ENCODE assay signal across 8 cellular contexts in genomic region chr5:15008476-15008875, GRCh38.
DNase-seq lines count a peak whose midpoint lies in the region; ATAC-seq and TF ChIP-seq lines count a peak whose summit lies in the region.

No MANE protein-coding gene starts in this region.

- H3K9me3 ChIP-seq in heart right ventricle (no peaks in the 10 kb centered on the region), skeletal muscle tissue (ENCODE audit: control insufficient read depth in 3 of 3, low read length in 3 of 3) (no peaks in the 10 kb centered on the region)

- peak; percentile 61 for DNase-seq in HEK293T (ENCODE audit: extremely low spot score)
- peak; percentile 81 to 87 for DNase-seq in heart right ventricle
- DNase-seq in activated CD4-positive, alpha-beta T cell treated with anti-CD3 and anti-CD28 coated beads, Interleukin-2, amount 50 U/mL, for 1 hour, result no peak
- DNase-seq in activated CD4-positive, alpha-beta T cell treated with anti-CD3 and anti-CD28 coated beads for 48 hours, result no peak
- no peak for DNase-seq in natural killer cell
- no peak for DNase-seq in effector memory CD8-positive, alpha-beta T cell

- intact Hi-C loops in heart right ventricle (cut with DNase I) (loop anchor here in 3 of 10 donors (5.0 to 10.0 kb wide), 3 partner anchors 134 to 324 kb away; partner anchors contain the start of gene ANKH (in 3 of the 3)), natural killer cell (cut with micrococcal nuclease) (loop anchor here (10.0 kb wide), 1 partner anchor 644 kb away; no protein-coding TSS in a partner anchor)

- H3K4me1 ChIP-seq in heart right ventricle, result peaks cover 7 to 58% (median 39%) of the 10 kb centered on the region in 9 donors
- H3K4me1 ChIP-seq in skeletal muscle tissue (ENCODE audit: control insufficient read depth in 3 of 3, insufficient read depth in 3 of 3, low read length in 3 of 3), result peaks cover 9 to 14% (median 11%) of the 10 kb centered on the region in 3 donors

- no peaks in the 10 kb centered on the region for H3K36me3 ChIP-seq in heart right ventricle
- H3K36me3 ChIP-seq in skeletal muscle tissue (ENCODE audit: control insufficient read depth in 3 of 3, insufficient read depth in 3 of 3, low read length in 3 of 3), result no peaks in the 10 kb centered on the region

- TF ChIP-seq CTCF in heart right ventricle (IDR thresholded peaks at IDR 0.05) (no peak), natural killer cell (IDR thresholded peaks at IDR 0.05) (no peak)

- H3K4me3 ChIP-seq in heart right ventricle (no peak overlapping the region), skeletal muscle tissue (ENCODE audit: low read length in 3 of 3) (no peak overlapping the region)

- CTCF ChIA-PET in HEK293T (lab: Yijun Ruan, JAX), result interaction anchor here (1.1 to 2.3 kb wide), 3 partner anchors 282 to 326 kb away, joined by 3 to 8 read pairs (median 6); no protein-coding TSS in a partner anchor

- no peak overlapping the region for H3K9ac ChIP-seq in skeletal muscle tissue (ENCODE audit: low read depth in 1 of 3, low read length in 3 of 3)

- no peaks in the 10 kb centered on the region for H3K36me3 Mint-ChIP-seq in natural killer cell
- no peaks in the 10 kb centered on the region for H3K36me3 Mint-ChIP-seq in effector memory CD8-positive, alpha-beta T cell (ENCODE audit: insufficient read depth)

- 36 to 50% methylated on average over 8 of the region's 8 CpGs for WGBS in heart right ventricle, 2 donors

- no peaks in the 10 kb centered on the region for H3K9me3 Mint-ChIP-seq in natural killer cell
- no peaks in the 10 kb centered on the region for H3K9me3 Mint-ChIP-seq in effector memory CD8-positive, alpha-beta T cell

- no peaks in the 10 kb centered on the region for H3K4me1 Mint-ChIP-seq in natural killer cell
- no peaks in the 10 kb centered on the region for H3K4me1 Mint-ChIP-seq in effector memory CD8-positive, alpha-beta T cell (ENCODE audit: low read depth in 2 of 2)

- POLR2A ChIA-PET in HEK293T (lab: Yijun Ruan, JAX), result interaction anchor here (0.7 kb wide), 1 partner anchor 26 kb away, joined by 3 read pairs; no protein-coding TSS in a partner anchor

- H3K27ac Mint-ChIP-seq in natural killer cell, result no peak overlapping the region
- no peak overlapping the region for H3K27ac Mint-ChIP-seq in effector memory CD8-positive, alpha-beta T cell

- ATAC-seq in SK-N-SH treated with all-trans-retinoic acid at 6 μM for 48 hours (peak; percentile 96), heart right ventricle (peak; percentile 78 to 98 (median 94)), natural killer cell (no peak)
- ATAC-seq in effector memory CD8-positive, alpha-beta T cell (replicated peaks), result no peak

- H3K27ac ChIP-seq in heart right ventricle, result peak overlapping the region; percentile 43 to 87 (median 68)
- H3K27ac ChIP-seq in skeletal muscle tissue (ENCODE audit: low read depth, low read length), result peak overlapping the region; percentile 77

- peaks cover 16% of the 10 kb centered on the region in 2 donors for H3K27me3 Mint-ChIP-seq in natural killer cell (ENCODE audit: low read depth in 2 of 2)
- peaks cover 22 to 51% of the 10 kb centered on the region in 2 donors for H3K27me3 Mint-ChIP-seq in effector memory CD8-positive, alpha-beta T cell

- H3K27me3 ChIP-seq in heart right ventricle (no peaks in the 10 kb centered on the region), skeletal muscle tissue (ENCODE audit: control insufficient read depth in 3 of 3, insufficient read depth in 3 of 3, low read length in 3 of 3) (no peaks in the 10 kb centered on the region)

- H3K4me3 Mint-ChIP-seq in natural killer cell, result no peak overlapping the region
- H3K4me3 Mint-ChIP-seq in effector memory CD8-positive, alpha-beta T cell, result no peak overlapping the region

TF ChIP-seq in HEK293T, 16 proteins besides CTCF, POLR2A, EP300 and RAD21:
- TF ChIP-seq FOXK2 (IDR thresholded peaks at IDR 0.05) (no peak), TARDBP (IDR thresholded peaks at IDR 0.05) (no peak), ELF4 (IDR thresholded peaks at IDR 0.05) (no peak), HDGF (IDR thresholded peaks at IDR 0.05; ENCODE audit: borderline replicate concordance) (no peak), NFRKB (IDR thresholded peaks at IDR 0.05) (no peak)

TF ChIP-seq in SK-N-SH treated with all-trans-retinoic acid at 6 μM for 48 hours, 23 proteins besides CTCF, POLR2A, EP300 and RAD21 (continues in another document):
- TF ChIP-seq ESRRG (CRISPR knock-in tag; IDR thresholded peaks at IDR 0.05) (no peak), ZC3H10 (CRISPR knock-in tag; IDR thresholded peaks at IDR 0.05) (no peak), TOX (CRISPR knock-in tag; IDR thresholded peaks at IDR 0.05; ENCODE audit: borderline replicate concordance) (no peak), BACH2 (CRISPR knock-in tag; IDR thresholded peaks at IDR 0.05; ENCODE audit: borderline replicate concordance) (no peak), ZNF565 (CRISPR knock-in tag; conservative IDR thresholded peaks at IDR 0.05; ENCODE audit: low read depth) (no peak), ZNF8 (CRISPR knock-in tag; IDR thresholded peaks at IDR 0.05) (no peak), SNAI2 (CRISPR knock-in tag; IDR thresholded peaks at IDR 0.05) (0 out of 2 replicates have a peak, but pooled peaks have one; percentile 49), ZFP3 (CRISPR knock-in tag; IDR thresholded peaks at IDR 0.05) (0 out of 2 replicates have a peak, but pooled peaks have one; percentile 39), TSHZ2 (CRISPR knock-in tag; IDR thresholded peaks at IDR 0.05) (no peak), CREB5 (CRISPR knock-in tag; IDR thresholded peaks at IDR 0.05; ENCODE audit: low read depth) (no peak), POU6F1 (CRISPR knock-in tag; IDR thresholded peaks at IDR 0.05; ENCODE audit: borderline replicate concordance, low read depth) (no peak), CSRNP3 (CRISPR knock-in tag; IDR thresholded peaks at IDR 0.05) (no peak), GLIS3 (CRISPR knock-in tag; IDR thresholded peaks at IDR 0.05) (no peak), ISL1 (CRISPR knock-in tag; IDR thresholded peaks at IDR 0.05) (peak; percentile 21; the same call in 1 of the 2 replicates), ZFP30 (CRISPR knock-in tag; IDR thresholded peaks at IDR 0.05) (no peak), OSR1 (CRISPR knock-in tag; IDR thresholded peaks at IDR 0.05) (no peak)

Comparison
In these comparisons a context has a peak if more than half of its experiments do, and no peak if none do; other contexts are left out.
1. DNase-seq: peak in HEK293T (single experiment) and heart right ventricle (2 of 2); none in activated CD4-positive, alpha-beta T cell treated with anti-CD3 and anti-CD28 coated beads, Interleukin-2, amount 50 U/mL, for 1 hour (single experiment), activated CD4-positive, alpha-beta T cell treated with anti-CD3 and anti-CD28 coated beads for 48 hours (single experiment), natural killer cell (single experiment) and effector memory CD8-positive, alpha-beta T cell (0 of 3).
2. ATAC-seq: peak in SK-N-SH treated with all-trans-retinoic acid at 6 μM for 48 hours (single experiment) and heart right ventricle (8 of 8); none in natural killer cell (0 of 3) and effector memory CD8-positive, alpha-beta T cell (single experiment).